Comparison of ENCODE assay signal across 1 cellular context in the genomic region with DNA sequence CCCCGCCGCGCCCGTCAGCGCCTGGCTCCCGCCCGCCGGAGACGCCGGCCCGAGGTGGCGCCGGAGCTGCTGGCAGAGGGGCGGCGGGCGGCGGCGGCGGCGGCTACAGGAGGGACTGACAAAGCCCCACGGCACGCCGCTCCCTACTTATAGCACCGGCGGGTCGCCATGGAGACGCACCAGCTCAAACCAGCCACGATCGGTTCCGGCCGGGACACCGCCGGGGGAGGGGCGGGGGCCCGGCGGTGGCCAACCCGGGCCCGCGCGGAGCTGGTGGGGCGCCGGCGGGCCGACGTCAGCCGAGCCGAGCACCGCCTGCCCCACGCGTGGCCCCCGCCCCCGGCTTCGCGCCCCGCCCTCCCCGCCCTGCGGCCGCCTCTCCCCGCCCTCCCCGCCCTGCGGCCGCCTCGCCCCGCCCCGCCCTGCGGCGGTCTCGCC.
A peak's percentile ranks its signal among the peaks of the same experiment; 100 is the strongest.
TF ChIP-seq lines count a peak whose summit lies in the region.

Gene ODC1 (minus strand): TSS at position 120 of the 438 bp plus-strand sequence. CDS start 3,295 bp downstream, outside the sequence.

TF ChIP-seq in IMR-90, 13 proteins besides CTCF, POLR2A, EP300 and RAD21 (continued from another document):
- no peak for TF ChIP-seq USF2 (IDR thresholded peaks at IDR 0.05; ENCODE audit: low read depth, low read length)
- TF ChIP-seq CHD1 (IDR thresholded peaks at IDR 0.05; ENCODE audit: low read depth, low read length): no peak
- TF ChIP-seq CEBPB (IDR thresholded peaks at IDR 0.05; ENCODE audit: low read depth, low read length): no peak
- TF ChIP-seq MAFK (IDR thresholded peaks at IDR 0.05; ENCODE audit: low read depth, low read length): no peak
- TF ChIP-seq SMC3 (IDR thresholded peaks at IDR 0.05; ENCODE audit: low read depth, low read length): no peak
- peak; percentile 19; the same call in 1 of the 2 replicates for TF ChIP-seq BHLHE40 (IDR thresholded peaks at IDR 0.05; ENCODE audit: low read depth, low read length)
- TF ChIP-seq RCOR1 (IDR thresholded peaks at IDR 0.05; ENCODE audit: insufficient replicate concordance, low read length): no peak
- TF ChIP-seq MXI1 (IDR thresholded peaks at IDR 0.05; ENCODE audit: borderline replicate concordance, low read depth, low read length): peak; percentile 20; the same call in 1 of the 2 replicates
TF ChIP-seq in IMR-90: peak in this region for 3.
